ENCODE assay signal across 37 cellular contexts in genomic region chr9:78356634-78357033, GRCh38.
"Had no signal": no experiment of that assay in that cellular context is flagged by ENCODE, and none has a peak within 500 bp of the region (broad histone marks: within the 10 kb centered on the region; RNA-seq: fewer than 3 reads in every experiment).

No MANE protein-coding gene starts in this region.

- ATAC-seq: activated CD8-positive, alpha-beta T cell treated with anti-CD3 and anti-CD28 coated beads for 36 hours; activated naive CD4-positive, alpha-beta T cell treated with anti-CD3 and anti-CD28 coated beads, Interleukin-2, amount 50 U/mL, for 72 hours; activated T-cell treated with anti-CD3 and anti-CD28 coated beads, Interleukin-2, amount 50 U/mL, for 4 hours; activated T-cell treated with anti-CD3 and anti-CD28 coated beads, Interleukin-2, amount 50 U/mL, for 72 hours; activated T-helper 17 cell treated with anti-CD3 and anti-CD28 coated beads, Interleukin-2, amount 50 U/mL, for 72 hours; body of pancreas had no signal

- H3K4me3 Mint-ChIP-seq: activated B cell treated with CpG ODN at 0.5 μM for 24 hours; activated CD4-positive, alpha-beta memory T cell treated with anti-CD3 and anti-CD28 coated beads for 36 hours; activated CD4-positive, alpha-beta T cell treated with anti-CD3 and anti-CD28 coated beads, Interleukin-2, amount 10 ng/mL, durations not matched to agents 24 days and 14 days; activated CD8-positive, alpha-beta T cell treated with anti-CD3 and anti-CD28 coated beads for 36 hours; activated naive CD4-positive, alpha-beta T cell treated with anti-CD3 and anti-CD28 coated beads for 36 hours; activated T-cell treated with anti-CD3 and anti-CD28 coated beads, Interleukin-2, amount 50 U/mL, for 4 hours; activated T-cell treated with anti-CD3 and anti-CD28 coated beads, Interleukin-2, amount 50 U/mL, for 72 hours; activated T-helper 1 cell treated with anti-CD3 and anti-CD28 coated beads, Interleukin-12 subunit alpha, Interleukin-12 subunit beta, Interleukin-2, Interleukin-4 antibody, amounts not matched to agents 30 ng/mL and 10 ng/mL and 1 ng/mL, durations not matched to agents 14 hours and 24 hours and 36 hours; activated T-helper 17 cell treated with anti-CD3 and anti-CD28 coated beads, Interleukin-2, amount 50 U/mL, for 72 hours; central memory CD8-positive, alpha-beta T cell; T-helper 1 cell treated with Interleukin-12 subunit alpha and Interleukin-12 subunit beta and Interleukin-4 antibody, amounts not matched to agents 30 μg/mL and 1 μg/mL, for 36 hours; T-helper 2 cell treated with Interferon-gamma antibody and Interleukin-4, amounts not matched to agents 5 μg/mL and 100 μg/mL, for 36 hours had no signal

- H3K27me3 Mint-ChIP-seq: activated B cell treated with CpG ODN at 0.5 μM for 24 hours; activated CD4-positive, alpha-beta memory T cell treated with anti-CD3 and anti-CD28 coated beads for 36 hours; activated CD8-positive, alpha-beta T cell treated with anti-CD3 and anti-CD28 coated beads for 36 hours; activated T-helper 17 cell treated with anti-CD3 and anti-CD28 coated beads, Interleukin-2, amount 50 U/mL, for 72 hours; central memory CD8-positive, alpha-beta T cell had no signal

- DNase-seq: activated B cell treated with CpG ODN at 0.5 μM for 24 hours; activated CD4-positive, alpha-beta memory T cell treated with anti-CD3 and anti-CD28 coated beads for 36 hours; activated CD4-positive, alpha-beta T cell treated with anti-CD3 and anti-CD28 coated beads for 4 hours; activated CD4-positive, alpha-beta T cell treated with anti-CD3 and anti-CD28 coated beads, Interleukin-2, amount 10 ng/mL, durations not matched to agents 24 days and 14 days; activated CD4-positive, alpha-beta T cell treated with anti-CD3 and anti-CD28 coated beads, Interleukin-2, amount 50 U/mL, for 1 hour; activated CD4-positive, alpha-beta T cell treated with anti-CD3 and anti-CD28 coated beads, Interleukin-2, amount 50 U/mL, for 4 hours; activated CD4-positive, CD25-positive, alpha-beta regulatory T cell treated with anti-CD3 and anti-CD28 coated beads, Interleukin-2, amount 50 U/mL, for 72 hours; activated CD8-positive, alpha-beta memory T cell treated with anti-CD3 and anti-CD28 coated beads, Interleukin-2, amount 50 U/mL, for 4 hours; activated CD8-positive, alpha-beta T cell treated with anti-CD3 and anti-CD28 coated beads for 36 hours; activated effector memory CD4-positive, alpha-beta T cell treated with anti-CD3 and anti-CD28 coated beads, Interleukin-2, amount 50 U/mL, for 16 hours; activated gamma-delta T cell treated with Interleukin-2 at 50 U/mL for 16 hours; activated naive CD4-positive, alpha-beta T cell; activated naive CD4-positive, alpha-beta T cell treated with anti-CD3 and anti-CD28 coated beads for 36 hours; activated naive CD4-positive, alpha-beta T cell treated with anti-CD3 and anti-CD28 coated beads, Interleukin-2, amount 50 U/mL, for 16 hours; activated T-cell treated with anti-CD3 and anti-CD28 coated beads for 4 hours; activated T-cell treated with anti-CD3 and anti-CD28 coated beads, Interleukin-2, amount 50 U/mL, for 1 hour; activated T-cell treated with anti-CD3 and anti-CD28 coated beads, Interleukin-2, amount 50 U/mL, for 4 hours; activated T-cell treated with anti-CD3 and anti-CD28 coated beads, Interleukin-2, amount 50 U/mL, for 72 hours; adrenal gland; amniotic stem cell; aorta; body of pancreas; brain microvascular endothelial cell; cerebellar nuclear complex; T-helper 1 cell; T-helper 2 cell; T-helper 9 cell had no signal

- H3K9me3 ChIP-seq: adrenal gland, body of pancreas, breast epithelium had no signal

- H3K27ac Mint-ChIP-seq: activated B cell treated with CpG ODN at 0.5 μM for 24 hours; activated CD4-positive, alpha-beta memory T cell treated with anti-CD3 and anti-CD28 coated beads for 36 hours; activated CD4-positive, alpha-beta T cell treated with anti-CD3 and anti-CD28 coated beads, Interleukin-2, amount 10 ng/mL, durations not matched to agents 24 days and 14 days; activated CD8-positive, alpha-beta T cell treated with anti-CD3 and anti-CD28 coated beads for 36 hours; activated naive CD4-positive, alpha-beta T cell treated with anti-CD3 and anti-CD28 coated beads for 36 hours; activated naive CD4-positive, alpha-beta T cell treated with anti-CD3 and anti-CD28 coated beads, Interleukin-2, amount 50 U/mL, for 72 hours; activated T-cell treated with anti-CD3 and anti-CD28 coated beads, Interleukin-2, amount 50 U/mL, for 72 hours; activated T-helper 1 cell treated with anti-CD3 and anti-CD28 coated beads, Interleukin-12 subunit alpha, Interleukin-12 subunit beta, Interleukin-2, Interleukin-4 antibody, amounts not matched to agents 30 ng/mL and 10 ng/mL and 1 ng/mL, durations not matched to agents 14 hours and 24 hours and 36 hours; activated T-helper 17 cell treated with anti-CD3 and anti-CD28 coated beads, Interleukin-2, amount 50 U/mL, for 72 hours; T-helper 1 cell treated with Interleukin-12 subunit alpha and Interleukin-12 subunit beta and Interleukin-4 antibody, amounts not matched to agents 30 μg/mL and 1 μg/mL, for 36 hours; T-helper 2 cell treated with Interferon-gamma antibody and Interleukin-4, amounts not matched to agents 5 μg/mL and 100 μg/mL, for 36 hours had no signal

- H3K36me3 ChIP-seq: adrenal gland, brain microvascular endothelial cell, breast epithelium had no signal

- H3K27ac ChIP-seq: adrenal gland, body of pancreas, brain microvascular endothelial cell, breast epithelium, VCaP had no signal

- H3K36me3 Mint-ChIP-seq: activated CD4-positive, alpha-beta memory T cell treated with anti-CD3 and anti-CD28 coated beads for 36 hours; activated naive CD4-positive, alpha-beta T cell treated with anti-CD3 and anti-CD28 coated beads, Interleukin-2, amount 50 U/mL, for 72 hours had no signal

- H3K9me3 Mint-ChIP-seq: activated B cell treated with CpG ODN at 0.5 μM for 24 hours; activated CD4-positive, alpha-beta memory T cell treated with anti-CD3 and anti-CD28 coated beads for 36 hours; activated CD4-positive, alpha-beta T cell treated with anti-CD3 and anti-CD28 coated beads, Interleukin-2, amount 10 ng/mL, durations not matched to agents 24 days and 14 days; activated CD8-positive, alpha-beta T cell treated with anti-CD3 and anti-CD28 coated beads for 36 hours; activated naive CD4-positive, alpha-beta T cell treated with anti-CD3 and anti-CD28 coated beads for 36 hours; activated naive CD4-positive, alpha-beta T cell treated with anti-CD3 and anti-CD28 coated beads, Interleukin-2, amount 50 U/mL, for 72 hours; activated T-cell treated with anti-CD3 and anti-CD28 coated beads, Interleukin-2, amount 50 U/mL, for 4 hours; activated T-cell treated with anti-CD3 and anti-CD28 coated beads, Interleukin-2, amount 50 U/mL, for 72 hours; activated T-helper 1 cell treated with anti-CD3 and anti-CD28 coated beads, Interleukin-12 subunit alpha, Interleukin-12 subunit beta, Interleukin-2, Interleukin-4 antibody, amounts not matched to agents 30 ng/mL and 10 ng/mL and 1 ng/mL, durations not matched to agents 14 hours and 24 hours and 36 hours; activated T-helper 17 cell treated with anti-CD3 and anti-CD28 coated beads, Interleukin-2, amount 50 U/mL, for 72 hours; central memory CD8-positive, alpha-beta T cell; T-helper 2 cell treated with Interferon-gamma antibody and Interleukin-4, amounts not matched to agents 5 μg/mL and 100 μg/mL, for 36 hours had no signal

- H3K4me1 Mint-ChIP-seq: activated B cell treated with CpG ODN at 0.5 μM for 24 hours had no signal

- H3K4me3 ChIP-seq: adrenal gland, body of pancreas, breast epithelium had no signal

- H3K4me1 ChIP-seq: adrenal gland, body of pancreas, breast epithelium had no signal

- H3K27me3 ChIP-seq: adrenal gland, body of pancreas, brain microvascular endothelial cell, breast epithelium had no signal

- FAIRE-seq: astrocyte, TTC549 had no signal
